Comparison of ENCODE assay signal across 25 cellular contexts in genomic region chr1:213733708-213734107, GRCh38.
"Had no signal": no experiment of that assay in that cellular context is flagged by ENCODE, and none has a peak within 500 bp of the region (broad histone marks: within the 10 kb centered on the region; RNA-seq: fewer than 3 reads in every experiment).

No MANE protein-coding gene starts in this region.

- DNase-seq: heart right ventricle; islet precursor cell; naive thymus-derived CD8-positive, alpha-beta T cell; ovary; posterior cingulate gyrus; retina; right cardiac atrium; sigmoid colon; small intestine; spleen; stimulated activated CD4-positive, alpha-beta T cell treated with anti-CD3 and anti-CD28 coated beads, Interleukin-4, amount 100 ng/mL, for 24 hours; stimulated activated naive CD4-positive, alpha-beta T cell; tibial artery; trophoblast cell; uterus had no signal

- H3K79me2 ChIP-seq: hepatocyte had no signal

- H3K9me3 Mint-ChIP-seq: memory B cell; stimulated activated effector memory CD8-positive, alpha-beta T cell treated with anti-CD3 and anti-CD28 coated beads, Interleukin-12 subunit alpha, Interleukin-12 subunit beta, amount 100 ng/mL, for 72 hours had no signal

- H3K36me3 ChIP-seq: heart right ventricle, neural progenitor cell, neutrophil, ovary, prostate gland, sigmoid colon, spleen, suprapubic skin, thoracic aorta, tibial artery, uterus had no signal

- H3K27me3 ChIP-seq: heart right ventricle, hepatocyte, neural progenitor cell, neutrophil, ovary, sigmoid colon, spleen, suprapubic skin, tibial artery, uterus had no signal

- H3K4me3 ChIP-seq: heart right ventricle, hepatocyte, neural progenitor cell, ovary, prostate gland, sigmoid colon, spleen, suprapubic skin, thoracic aorta, tibial artery, uterus had no signal

- H3K27ac ChIP-seq: heart right ventricle, hepatocyte, neural progenitor cell, neutrophil, ovary, prostate gland, sigmoid colon, spleen, suprapubic skin, thoracic aorta, tibial artery, uterus had no signal

- H3K27me3 Mint-ChIP-seq: stimulated activated naive CD8-positive, alpha-beta T cell treated with anti-CD3 and anti-CD28 coated beads, Interleukin-15, Interleukin-2, amounts not matched to agents 100 ng/mL and 50 ng/mL, for 24 hours had no signal

- H2AFZ ChIP-seq: hepatocyte, neural progenitor cell had no signal

- H3K27ac Mint-ChIP-seq: memory B cell; naive thymus-derived CD8-positive, alpha-beta T cell; nephron; neural progenitor cell; stimulated activated effector memory CD8-positive, alpha-beta T cell treated with anti-CD3 and anti-CD28 coated beads, Interleukin-12 subunit alpha, Interleukin-12 subunit beta, amount 100 ng/mL, for 72 hours; stimulated activated naive CD8-positive, alpha-beta T cell treated with anti-CD3 and anti-CD28 coated beads, Interleukin-15, Interleukin-2, amounts not matched to agents 100 ng/mL and 50 ng/mL, for 24 hours had no signal

- H3K4me1 Mint-ChIP-seq: memory B cell; naive thymus-derived CD8-positive, alpha-beta T cell; nephron; stimulated activated effector memory CD8-positive, alpha-beta T cell treated with anti-CD3 and anti-CD28 coated beads, Interleukin-12 subunit alpha, Interleukin-12 subunit beta, amount 100 ng/mL, for 72 hours had no signal

- H3K4me2 ChIP-seq: hepatocyte, neural progenitor cell had no signal

- ATAC-seq: heart right ventricle; naive thymus-derived CD8-positive, alpha-beta T cell; right cardiac atrium; stimulated activated effector memory CD8-positive, alpha-beta T cell treated with anti-CD3 and anti-CD28 coated beads, Interleukin-12 subunit alpha, Interleukin-12 subunit beta, amount 100 ng/mL, for 72 hours had no signal

- H3K9me3 ChIP-seq: neutrophil, ovary, prostate gland, suprapubic skin, thoracic aorta, tibial artery, uterus had no signal

- H3K36me3 Mint-ChIP-seq: memory B cell; naive thymus-derived CD8-positive, alpha-beta T cell; neural progenitor cell; stimulated activated effector memory CD8-positive, alpha-beta T cell treated with anti-CD3 and anti-CD28 coated beads, Interleukin-12 subunit alpha, Interleukin-12 subunit beta, amount 100 ng/mL, for 72 hours had no signal

- FAIRE-seq: small intestine had no signal

- H3K4me3 Mint-ChIP-seq: memory B cell; naive thymus-derived CD8-positive, alpha-beta T cell; nephron; neural progenitor cell; stimulated activated effector memory CD8-positive, alpha-beta T cell treated with anti-CD3 and anti-CD28 coated beads, Interleukin-12 subunit alpha, Interleukin-12 subunit beta, amount 100 ng/mL, for 72 hours; stimulated activated naive CD8-positive, alpha-beta T cell treated with anti-CD3 and anti-CD28 coated beads, Interleukin-15, Interleukin-2, amounts not matched to agents 100 ng/mL and 50 ng/mL, for 24 hours had no signal

- H3K4me1 ChIP-seq: heart right ventricle, neural progenitor cell, prostate gland, sigmoid colon, spleen, suprapubic skin, tibial artery, uterus had no signal

- H3K9ac ChIP-seq: neural progenitor cell had no signal
